ENCODE assay signal across 14 cellular contexts in the genomic region with DNA sequence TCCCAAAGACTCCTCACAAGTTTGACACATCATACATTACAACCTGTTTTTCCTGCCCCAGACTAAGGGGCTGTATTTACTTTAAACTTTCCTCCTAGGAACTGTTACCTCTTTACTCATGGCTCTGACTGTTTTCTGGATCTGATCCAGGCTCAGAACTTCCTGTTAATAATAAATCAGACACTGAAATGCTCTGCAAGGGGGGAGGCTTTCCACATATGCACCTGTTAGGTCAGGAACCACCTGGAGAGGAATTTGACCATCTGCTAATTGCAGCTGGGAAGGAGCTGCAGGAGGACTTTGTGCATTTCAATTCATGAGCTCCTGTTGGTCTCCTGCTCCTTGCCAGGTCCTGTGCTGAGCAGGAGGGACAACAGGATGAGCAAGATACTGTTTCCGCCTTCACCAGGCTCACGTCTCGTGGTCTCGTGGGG.
DNase-seq lines count a peak whose midpoint lies in the region; ATAC-seq and TF ChIP-seq lines count a peak whose summit lies in the region.
"Had no signal": no experiment of that assay in that cellular context is flagged by ENCODE, and none has a peak within 500 bp of the region (broad histone marks: within the 10 kb centered on the region; RNA-seq: fewer than 3 reads in every experiment).

No MANE protein-coding gene starts in this region.

- H3K36me3 ChIP-seq in body of pancreas (replicated peaks in 1 of 2; ENCODE audit: insufficient read depth in 1 of 2, low read depth in 2 of 2), result no peaks in the 10 kb centered on the region
- H3K36me3 ChIP-seq in colonic mucosa, result no peaks in the 10 kb centered on the region
- H3K36me3 ChIP-seq: left lung, SJSA1 had no signal

- H3K9me3 ChIP-seq in body of pancreas (no peaks in the 10 kb centered on the region), colonic mucosa (no peaks in the 10 kb centered on the region)
- H3K9me3 ChIP-seq: left lung, SJSA1 had no signal

- H3K27me3 ChIP-seq in body of pancreas (no peaks in the 10 kb centered on the region), colonic mucosa (no peaks in the 10 kb centered on the region)
- H3K27me3 ChIP-seq: left lung, SJSA1 had no signal

- intact Hi-C loops in body of pancreas (cut with DNase I), result no loop called here
- intact Hi-C loops in colonic mucosa (cut with DNase I), result no loop called here

- ATAC-seq in body of pancreas, result peak; percentile 35
- ATAC-seq: HCT116, left lung had no signal

- no peak overlapping the region for H3K4me3 ChIP-seq in body of pancreas
- no peak overlapping the region for H3K4me3 ChIP-seq in colonic mucosa
- H3K4me3 ChIP-seq: left lung, SJSA1 had no signal

- H3K9ac ChIP-seq in colonic mucosa (ENCODE audit: low read depth in 2 of 2, low read length in 2 of 2), result no peak overlapping the region

- 43 to 100% methylated on average over 3 to 4 of the region's 4 CpGs for WGBS in body of pancreas, 2 donors

- H3K4me1 ChIP-seq in body of pancreas (no peaks in the 10 kb centered on the region), colonic mucosa (no peaks in the 10 kb centered on the region)
- H3K4me1 ChIP-seq: left lung had no signal

- DNase-seq in DMS153 treated with DMSO at 0.1 percent for 48 hours (lab: John Stamatoyannopoulos, UW; ENCODE audit: unreplicated experiment), result peak; percentile 20
- peak; percentile 25 for DNase-seq in NCI-H2029 (lab: John Stamatoyannopoulos, UW)
- DNase-seq in body of pancreas, result peak in 1 of 4 donors; percentile 2
- DNase-seq in mucosa of gallbladder (ENCODE audit: low spot score), result peak; percentile 64
- DNase-seq in SKM-1 treated with dmso at 0.1 percent for 144 hours (lab: John Stamatoyannopoulos, UW; ENCODE audit: unreplicated experiment), result no peak
- no peak for DNase-seq in erythroblast (lab: John Stamatoyannopoulos, UW)
- DNase-seq in colonic mucosa, result no peak
- DNase-seq in activated T-cell treated with anti-CD3 and anti-CD28 coated beads, Interleukin-2, amount 50 U/mL, for 48 hours, result no peak
- DNase-seq: activated CD8-positive, alpha-beta memory T cell treated with anti-CD3 and anti-CD28 coated beads for 24 hours; activated gamma-delta T cell treated with Interleukin-2 at 50 U/mL for 16 hours; left lung; NCI-H69 had no signal

- H3K27ac ChIP-seq in body of pancreas (no peak overlapping the region), colonic mucosa (no peak overlapping the region)
- H3K27ac ChIP-seq: left lung, SJSA1 had no signal

- TF ChIP-seq CTCF in body of pancreas (IDR thresholded peaks at IDR 0.05) (no peak), colonic mucosa (IDR thresholded peaks at IDR 0.05) (no peak)

- no peak for TF ChIP-seq POLR2A in body of pancreas (IDR thresholded peaks at IDR 0.05)
- no peak for TF ChIP-seq POLR2A in erythroblast (IDR thresholded peaks at IDR 0.05; ENCODE audit: low read length)

Comparison
In these comparisons a context has a peak if more than half of its experiments do, and no peak if none do; other contexts are left out.
1. DNase-seq: peak in DMS153 treated with DMSO at 0.1 percent for 48 hours (single experiment), NCI-H2029 (single experiment) and mucosa of gallbladder (single experiment); none in SKM-1 treated with dmso at 0.1 percent for 144 hours (single experiment), erythroblast (0 of 2), colonic mucosa (single experiment) and activated T-cell treated with anti-CD3 and anti-CD28 coated beads, Interleukin-2, amount 50 U/mL, for 48 hours (0 of 2).